ENCODE assay signal across 28 cellular contexts in genomic region chr3:192577271-192577670, GRCh38.
"Had no signal": no experiment of that assay in that cellular context is flagged by ENCODE, and none has a peak within 500 bp of the region (broad histone marks: within the 10 kb centered on the region; RNA-seq: fewer than 3 reads in every experiment).

No MANE protein-coding gene starts in this region.

- FAIRE-seq: frontal cortex, islet of Langerhans had no signal

- H3K36me3 ChIP-seq: cardiac muscle cell, esophagus muscularis mucosa, lower lobe of right lung, sigmoid colon, stomach, suprapubic skin, tibial nerve, WERI-Rb-1 had no signal

- H3K27me3 ChIP-seq: body of pancreas, cardiac muscle cell, esophagus muscularis mucosa, sigmoid colon, stomach, suprapubic skin, tibial nerve had no signal

- H3K4me3 ChIP-seq: body of pancreas, cardiac muscle cell, esophagus muscularis mucosa, lower lobe of right lung, sigmoid colon, smooth muscle cell, stomach, suprapubic skin, tibial nerve had no signal

- H3K4me1 ChIP-seq: body of pancreas, esophagus muscularis mucosa, lower lobe of right lung, sigmoid colon, suprapubic skin, tibial nerve had no signal

- H3K4me1 Mint-ChIP-seq: activated CD4-positive, alpha-beta T cell treated with anti-CD3 and anti-CD28 coated beads, Interleukin-2, amount 10 ng/mL, durations not matched to agents 7 days and 5 days; activated naive CD4-positive, alpha-beta T cell treated with anti-CD3 and anti-CD28 coated beads, Interleukin-2, amount 50 U/mL, for 24 hours; naive thymus-derived CD4-positive, alpha-beta T cell; neural crest cell; stimulated activated memory B cell treated with anti-CD40 and anti-IgM and Interleukin-4, amounts not matched to agents 10 μg/mL and 1 μg/mL and 100 μg/mL, for 72 hours had no signal

- H3K4me2 ChIP-seq: smooth muscle cell had no signal

- H3K36me3 Mint-ChIP-seq: activated naive CD4-positive, alpha-beta T cell treated with anti-CD3 and anti-CD28 coated beads, Interleukin-2, amount 50 U/mL, for 24 hours; naive thymus-derived CD4-positive, alpha-beta T cell; stimulated activated memory B cell treated with anti-CD40 and anti-IgM and Interleukin-4, amounts not matched to agents 10 μg/mL and 1 μg/mL and 100 μg/mL, for 72 hours had no signal

- ATAC-seq: activated CD8-positive, alpha-beta T cell treated with anti-CD3 and anti-CD28 coated beads, Interleukin-2, amount 10 ng/mL, durations not matched to agents 7 days and 5 days; body of pancreas; lower lobe of right lung; naive thymus-derived CD4-positive, alpha-beta T cell; stimulated activated memory B cell treated with anti-CD40 and anti-IgM and Interleukin-4, amounts not matched to agents 10 μg/mL and 1 μg/mL and 100 μg/mL, for 72 hours had no signal

- H3K27ac Mint-ChIP-seq: activated CD4-positive, alpha-beta T cell treated with anti-CD3 and anti-CD28 coated beads, Interleukin-2, amount 10 ng/mL, durations not matched to agents 7 days and 5 days; activated CD8-positive, alpha-beta T cell treated with anti-CD3 and anti-CD28 coated beads, Interleukin-2, amount 10 ng/mL, durations not matched to agents 7 days and 5 days; activated naive CD4-positive, alpha-beta T cell treated with anti-CD3 and anti-CD28 coated beads, Interleukin-2, amount 50 U/mL, for 24 hours; dendritic cell treated with granulocyte-macrophage colony-stimulating factor and Interleukin-4, amounts not matched to agents 40 ng/mL and 50 ng/mL, for 4 days; naive thymus-derived CD4-positive, alpha-beta T cell; stimulated activated memory B cell treated with anti-CD40 and anti-IgM and Interleukin-4, amounts not matched to agents 10 μg/mL and 1 μg/mL and 100 μg/mL, for 72 hours; T-helper 2 cell treated with Interferon-gamma antibody and Interleukin-4, amounts not matched to agents 5 μg/mL and 100 μg/mL, for 36 hours had no signal

- H3K9me3 Mint-ChIP-seq: activated naive CD4-positive, alpha-beta T cell treated with anti-CD3 and anti-CD28 coated beads, Interleukin-2, amount 50 U/mL, for 24 hours; dendritic cell treated with granulocyte-macrophage colony-stimulating factor and Interleukin-4, amounts not matched to agents 40 ng/mL and 50 ng/mL, for 4 days; T-helper 2 cell treated with Interferon-gamma antibody and Interleukin-4, amounts not matched to agents 5 μg/mL and 100 μg/mL, for 36 hours had no signal

- H3K27me3 Mint-ChIP-seq: activated naive CD4-positive, alpha-beta T cell treated with anti-CD3 and anti-CD28 coated beads, Interleukin-2, amount 50 U/mL, for 24 hours had no signal

- H3K4me3 Mint-ChIP-seq: activated CD4-positive, alpha-beta T cell treated with anti-CD3 and anti-CD28 coated beads, Interleukin-2, amount 10 ng/mL, durations not matched to agents 7 days and 5 days; activated CD8-positive, alpha-beta T cell treated with anti-CD3 and anti-CD28 coated beads, Interleukin-2, amount 10 ng/mL, durations not matched to agents 7 days and 5 days; activated naive CD4-positive, alpha-beta T cell treated with anti-CD3 and anti-CD28 coated beads, Interleukin-2, amount 50 U/mL, for 24 hours; dendritic cell treated with granulocyte-macrophage colony-stimulating factor and Interleukin-4, amounts not matched to agents 40 ng/mL and 50 ng/mL, for 4 days; naive thymus-derived CD4-positive, alpha-beta T cell; neural crest cell; stimulated activated memory B cell treated with anti-CD40 and anti-IgM and Interleukin-4, amounts not matched to agents 10 μg/mL and 1 μg/mL and 100 μg/mL, for 72 hours; T-helper 2 cell treated with Interferon-gamma antibody and Interleukin-4, amounts not matched to agents 5 μg/mL and 100 μg/mL, for 36 hours had no signal

- H3K9me3 ChIP-seq: body of pancreas, esophagus muscularis mucosa, lower lobe of right lung, sigmoid colon, suprapubic skin, tibial nerve had no signal

- H3K27ac ChIP-seq: body of pancreas, cardiac muscle cell, esophagus muscularis mucosa, lower lobe of right lung, sigmoid colon, stomach, suprapubic skin, tibial nerve, WERI-Rb-1 had no signal

- DNase-seq: activated CD4-positive, alpha-beta T cell treated with anti-CD3 and anti-CD28 coated beads, Interleukin-2, amount 10 ng/mL, durations not matched to agents 7 days and 5 days; activated CD4-positive, CD25-positive, alpha-beta regulatory T cell treated with anti-CD3 and anti-CD28 coated beads, Interleukin-2, amount 50 U/mL, for 72 hours; activated CD8-positive, alpha-beta T cell treated with anti-CD3 and anti-CD28 coated beads, Interleukin-2, amount 10 ng/mL, durations not matched to agents 7 days and 5 days; activated gamma-delta T cell treated with Interleukin-2 at 50 U/mL for 16 hours; activated T-cell treated with anti-CD3 and anti-CD28 coated beads, Interleukin-2, amount 50 U/mL, for 1 hour; anterior cingulate cortex; body of pancreas; effector CD8-positive, alpha-beta T cell; glutamatergic neuron; lower lobe of right lung; naive thymus-derived CD4-positive, alpha-beta T cell; occipital lobe; sigmoid colon; stimulated activated CD4-positive, alpha-beta T cell treated with anti-CD3 and anti-CD28 coated beads, Interleukin-15, amount 100 ng/mL, for 24 hours; stomach; WERI-Rb-1 had no signal
